8 cellular contexts compared by ENCODE assay signal in genomic region chr11:74749127-74749964, GRCh38. TPM values are rescaled to one million over a fixed set of nuclear protein-coding genes. Genes with fewer than 3 reads are reported as not detected.
A peak's percentile ranks its signal among the peaks of the same experiment; 100 is the strongest.
DNase-seq lines count a peak whose midpoint lies in the region; ATAC-seq and TF ChIP-seq lines count a peak whose summit lies in the region.

No MANE protein-coding gene starts in this region.

- peak overlapping the region; percentile 38 for H3K9ac ChIP-seq in rectal smooth muscle tissue (ENCODE audit: low read length)

- peak overlapping the region; percentile 86 for H3K4me3 ChIP-seq in rectal smooth muscle tissue (ENCODE audit: low read length)

- ATAC-seq in GM19467 (IDR thresholded peaks at IDR 0.05; ENCODE audit: unreplicated experiment) (peak; percentile 54), HG03571 (IDR thresholded peaks at IDR 0.05; ENCODE audit: unreplicated experiment) (peak; percentile 46), SK-N-SH treated with all-trans-retinoic acid at 6 μM for 48 hours (peak; percentile 35), left ventricle myocardium superior (peak; percentile 49)
- ATAC-seq in activated naive CD8-positive, alpha-beta T cell treated with anti-CD3 and anti-CD28 coated beads, Interleukin-2, amount 50 U/mL, for 24 hours: peak; percentile 77

- peak overlapping the region; percentile 81 for H3K27ac Mint-ChIP-seq in activated naive CD8-positive, alpha-beta T cell treated with anti-CD3 and anti-CD28 coated beads, Interleukin-2, amount 50 U/mL, for 24 hours

- DNase-seq in DMS79 (lab: John Stamatoyannopoulos, UW) (peak; percentile 64), left ventricle myocardium superior (peak; percentile 71), middle frontal gyrus (ENCODE audit: extremely low spot score, low spot score) (no peak)
- peak; percentile 62 for DNase-seq in activated naive CD8-positive, alpha-beta T cell treated with anti-CD3 and anti-CD28 coated beads, Interleukin-2, amount 50 U/mL, for 24 hours

- no peaks in the 10 kb centered on the region for H3K27me3 ChIP-seq in rectal smooth muscle tissue (ENCODE audit: control insufficient read depth, insufficient read depth, low read length)

- peak overlapping the region; percentile 78 for H3K27ac ChIP-seq in rectal smooth muscle tissue (ENCODE audit: low read depth, low read length)

- H3K27me3 Mint-ChIP-seq in activated naive CD8-positive, alpha-beta T cell treated with anti-CD3 and anti-CD28 coated beads, Interleukin-2, amount 50 U/mL, for 24 hours: no peaks in the 10 kb centered on the region

- no peaks in the 10 kb centered on the region for H3K36me3 ChIP-seq in rectal smooth muscle tissue (ENCODE audit: control insufficient read depth, insufficient read depth, low read length)

- H3K4me1 Mint-ChIP-seq in activated naive CD8-positive, alpha-beta T cell treated with anti-CD3 and anti-CD28 coated beads, Interleukin-2, amount 50 U/mL, for 24 hours: peaks cover 41% of the 10 kb centered on the region

- intact Hi-C loops in left ventricle myocardium superior (cut with micrococcal nuclease): no loop called here

- H3K4me3 Mint-ChIP-seq in activated naive CD8-positive, alpha-beta T cell treated with anti-CD3 and anti-CD28 coated beads, Interleukin-2, amount 50 U/mL, for 24 hours: peak overlapping the region; percentile 87

- peaks cover 8% of the 10 kb centered on the region for H3K4me1 ChIP-seq in rectal smooth muscle tissue (ENCODE audit: control insufficient read depth, insufficient read depth, low read length)

- H3K36me3 Mint-ChIP-seq in activated naive CD8-positive, alpha-beta T cell treated with anti-CD3 and anti-CD28 coated beads, Interleukin-2, amount 50 U/mL, for 24 hours (ENCODE audit: low read depth): peaks cover 15% of the 10 kb centered on the region

- H3K9me3 Mint-ChIP-seq in activated naive CD8-positive, alpha-beta T cell treated with anti-CD3 and anti-CD28 coated beads, Interleukin-2, amount 50 U/mL, for 24 hours: no peaks in the 10 kb centered on the region

TF ChIP-seq in SK-N-SH treated with all-trans-retinoic acid at 6 μM for 48 hours, 23 proteins besides CTCF, POLR2A, EP300 and RAD21:
- no peak for TF ChIP-seq TCF4 (CRISPR knock-in tag; IDR thresholded peaks at IDR 0.05; ENCODE audit: borderline replicate concordance)
- TF ChIP-seq TSHZ2 (CRISPR knock-in tag; IDR thresholded peaks at IDR 0.05): 0 out of 2 replicates have a peak, but pooled peaks have one; percentile 11

RNA-seq across cellular contexts. Expression of gene RNF169, which starts 0.7 kb away (rescaled TPM):
- total RNA-seq in left ventricle myocardium superior: 11.7 TPM

RNA-seq across cellular contexts. Expression of gene CHRDL2, which starts 18.1 kb away (rescaled TPM):
- 3.9 TPM for total RNA-seq in left ventricle myocardium superior
